In the genomic region with DNA sequence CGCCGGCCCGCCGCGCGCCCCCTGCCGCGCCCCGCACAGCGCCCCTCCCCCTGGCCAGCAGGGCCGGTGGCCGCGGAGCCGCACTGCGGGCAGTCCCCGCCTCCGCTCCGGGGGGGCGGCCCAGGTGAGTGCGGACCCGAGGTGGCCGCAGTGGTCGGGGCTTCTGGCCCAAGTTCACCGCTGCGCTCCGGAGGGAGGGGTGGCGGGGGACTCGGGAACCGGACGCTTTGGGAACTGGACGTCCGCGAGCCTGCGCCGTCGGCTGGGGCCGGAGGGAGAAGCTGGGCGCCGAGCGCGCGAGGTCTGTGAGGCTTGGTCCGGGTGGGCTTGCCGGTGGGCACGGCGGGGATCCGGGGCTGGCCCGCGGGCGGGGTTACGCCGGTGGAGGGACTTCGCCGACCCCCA, we compare ENCODE assay signal across 8 cellular contexts. TPM values are rescaled to one million over a fixed set of nuclear protein-coding genes. Genes with fewer than 3 reads are reported as not detected.
DNase-seq lines count a peak whose midpoint lies in the region; ATAC-seq and TF ChIP-seq lines count a peak whose summit lies in the region.

No MANE protein-coding gene starts in this region.

- H3F3A ChIP-seq in Loucy (ENCODE audit: low read depth) (peaks cover 5% of the 10 kb centered on the region; the same call in 1 of the 2 replicates), neural cell (ENCODE audit: insufficient read depth, low read length, poor library complexity, severe bottlenecking) (no peaks in the 10 kb centered on the region)

- no peaks in the 10 kb centered on the region for H3K9me3 ChIP-seq in Loucy (ENCODE audit: insufficient read depth, low read depth, low read length)
- H3K9me3 ChIP-seq in effector memory CD4-positive, alpha-beta T cell (ENCODE audit: control insufficient read depth, low read length) = no peaks in the 10 kb centered on the region
- H3K9me3 ChIP-seq in neural cell (ENCODE audit: low read length) = no peaks in the 10 kb centered on the region
- H3K9me3 ChIP-seq in OCI-LY7 (ENCODE audit: low read length) = no peaks in the 10 kb centered on the region

- POLR2A ChIA-PET in OCI-LY7 (lab: Charles Lee) = no interaction called here

- H3K36me3 ChIP-seq in GM06990 (ENCODE audit: control insufficient read depth, insufficient read depth, low read length) (no peaks in the 10 kb centered on the region), Loucy (ENCODE audit: insufficient read depth, low read length) (no peaks in the 10 kb centered on the region), neural cell (ENCODE audit: insufficient read depth, low read length) (no peaks in the 10 kb centered on the region), OCI-LY7 (ENCODE audit: insufficient read depth, low read length) (no peaks in the 10 kb centered on the region)
- H3K36me3 ChIP-seq in effector memory CD4-positive, alpha-beta T cell (ENCODE audit: control insufficient read depth, insufficient read depth, low read length) = no peaks in the 10 kb centered on the region

- H3K9ac ChIP-seq in Loucy (ENCODE audit: low read depth, low read length, poor library complexity, severe bottlenecking) = peak overlapping the region; percentile 81
- peak overlapping the region; percentile 66 for H3K9ac ChIP-seq in neural cell (ENCODE audit: low read length)

- CTCF ChIA-PET in OCI-LY7 (lab: Charles Lee; ENCODE audit: unreplicated experiment) = no interaction called here

- ATAC-seq in HG03457 (IDR thresholded peaks at IDR 0.05; ENCODE audit: unreplicated experiment) = no peak

- H3K4me1 ChIP-seq in Loucy (ENCODE audit: insufficient read depth, low read length, poor library complexity, severe bottlenecking) (peaks cover 54% of the 10 kb centered on the region), OCI-LY7 (ENCODE audit: insufficient read depth, low read length, poor library complexity, severe bottlenecking) (no peaks in the 10 kb centered on the region)
- H3K4me1 ChIP-seq in effector memory CD4-positive, alpha-beta T cell (ENCODE audit: control insufficient read depth, insufficient read depth, low read length, poor library complexity, severe bottlenecking) = peaks cover 8% of the 10 kb centered on the region

- TF ChIP-seq EP300 in neural cell (conservative IDR thresholded peaks at IDR 0.05; ENCODE audit: poor library complexity, severe bottlenecking) = no peak

- H2AFZ ChIP-seq in Loucy (ENCODE audit: low read length) = peak overlapping the region; percentile 83
- no peak overlapping the region for H2AFZ ChIP-seq in neural cell (ENCODE audit: low read depth, low read length)
- H2AFZ ChIP-seq in OCI-LY7 (ENCODE audit: low read length) = no peak overlapping the region

- TF ChIP-seq RAD21 in neural cell (conservative IDR thresholded peaks at IDR 0.05) = no peak

- DNase-seq in GM06990 (ENCODE audit: extremely low read depth, insufficient read length) (no peak), OCI-LY7 (ENCODE audit: low spot score) (no peak), NOMO-1 (lab: John Stamatoyannopoulos, UW; ENCODE audit: unreplicated experiment in 2 of 2) (no peak)
- DNase-seq in effector memory CD4-positive, alpha-beta T cell = no peak
- DNase-seq in stimulated activated CD4-positive, alpha-beta T cell treated with anti-CD3 and anti-CD28 coated beads, Interleukin-12 subunit alpha, Interleukin-12 subunit beta, amount 100 ng/mL, for 4 hours = no peak

- H3K79me2 ChIP-seq in Loucy (ENCODE audit: insufficient read depth, low read length) (peaks cover 48% of the 10 kb centered on the region), neural cell (replicated peaks; ENCODE audit: insufficient read depth, low read length) (no peaks in the 10 kb centered on the region), OCI-LY7 (ENCODE audit: insufficient read depth, low read depth, low read length) (no peaks in the 10 kb centered on the region)

- peak overlapping the region; percentile 49 for H3K27ac ChIP-seq in effector memory CD4-positive, alpha-beta T cell (ENCODE audit: insufficient read depth, low read length, poor library complexity, severe bottlenecking)
- H3K27ac ChIP-seq in neural cell (ENCODE audit: low read length) (no peak overlapping the region), OCI-LY7 (ENCODE audit: low read depth, low read length, poor library complexity, severe bottlenecking) (no peak overlapping the region)

- H4K20me1 ChIP-seq in Loucy (ENCODE audit: insufficient read depth, low read length, poor library complexity, severe bottlenecking) = peaks cover 9% of the 10 kb centered on the region
- H4K20me1 ChIP-seq in neural cell (ENCODE audit: insufficient read depth) = no peaks in the 10 kb centered on the region
- no peaks in the 10 kb centered on the region for H4K20me1 ChIP-seq in OCI-LY7 (ENCODE audit: insufficient read depth, low read length)

- H3K9me2 ChIP-seq in Loucy (replicated peaks; ENCODE audit: low read depth, low read length) (no peaks in the 10 kb centered on the region), neural cell (ENCODE audit: insufficient read depth, low read length) (no peaks in the 10 kb centered on the region), OCI-LY7 (ENCODE audit: insufficient read depth, low read length) (no peaks in the 10 kb centered on the region)

- H3K4me3 ChIP-seq in GM06990 (replicated peaks; ENCODE audit: low read depth, low read length) (peak overlapping the region; percentile 44), Loucy (ENCODE audit: low read length, poor library complexity, severe bottlenecking) (peak overlapping the region; percentile 86), neural cell (ENCODE audit: low read length) (peak overlapping the region; percentile 87), OCI-LY7 (ENCODE audit: low read depth, low read length, poor library complexity, severe bottlenecking) (no peak overlapping the region)
- peak overlapping the region; percentile 81 for H3K4me3 ChIP-seq in effector memory CD4-positive, alpha-beta T cell (ENCODE audit: insufficient read depth, low read depth, low read length, poor library complexity, severe bottlenecking)

- H3K27me3 ChIP-seq in GM06990 (replicated peaks; ENCODE audit: control insufficient read depth, insufficient read depth, low read length) (peaks cover 2% of the 10 kb centered on the region), Loucy (ENCODE audit: insufficient read depth, low read length, poor library complexity, severe bottlenecking) (no peaks in the 10 kb centered on the region), neural cell (ENCODE audit: insufficient read depth, low read depth, low read length) (peaks cover 21% of the 10 kb centered on the region)
- H3K27me3 ChIP-seq in effector memory CD4-positive, alpha-beta T cell (replicated peaks; ENCODE audit: control insufficient read depth, insufficient read depth, low read length, poor library complexity, severe bottlenecking) = no peaks in the 10 kb centered on the region

- BruUV-seq in OCI-LY7 (replicated peaks; lab: Mats Ljungman, UMichigan) = no TSS peak

- TF ChIP-seq CTCF in GM06990 (IDR thresholded peaks at IDR 0.05; ENCODE audit: insufficient read depth, low read length, poor library complexity, severe bottlenecking) (no peak), Loucy (conservative IDR thresholded peaks at IDR 0.05; ENCODE audit: low read length) (no peak), neural cell (IDR thresholded peaks at IDR 0.05; ENCODE audit: poor library complexity, severe bottlenecking) (no peak), OCI-LY7 (conservative IDR thresholded peaks at IDR 0.05; ENCODE audit: low read length) (no peak)

- intact Hi-C loops in OCI-LY7 (cut with micrococcal nuclease; ENCODE audit: unreplicated experiment) = loop anchor here (10.0 kb wide), 1 partner anchor 317 kb away; no protein-coding TSS in a partner anchor

- H3K4me2 ChIP-seq in Loucy (ENCODE audit: low read depth, low read length, poor library complexity, severe bottlenecking) (peak overlapping the region; percentile 94), neural cell (ENCODE audit: low read length) (no peak overlapping the region), OCI-LY7 (ENCODE audit: low read length) (no peak overlapping the region)

TF ChIP-seq in neural cell, 6 proteins besides CTCF, POLR2A, EP300 and RAD21:
- TF ChIP-seq POLR2AphosphoS5 (IDR thresholded peaks at IDR 0.05) = no peak
- TF ChIP-seq TAF1 (IDR thresholded peaks at IDR 0.05; ENCODE audit: low read depth) = no peak
- TF ChIP-seq MXI1 (conservative IDR thresholded peaks at IDR 0.05; ENCODE audit: poor library complexity, severe bottlenecking) = no peak
- TF ChIP-seq EZH2 (IDR thresholded peaks at IDR 0.05; ENCODE audit: borderline replicate concordance, insufficient read depth, low read length, poor library complexity, severe bottlenecking) = no peak

RNA-seq across cellular contexts. Expression of a gene that starts 0.6 kb away (rescaled TPM):
- polyA plus RNA-seq in neural cell = 1.9 and 3.7 TPM in 2 replicates
- 11.2 and 12.0 TPM in 2 replicates for polyA minus RNA-seq in neural cell
- total RNA-seq in OCI-LY7 (2014; rRNA removed; shearing (Covaris generic)) = 43.8 and 45.8 TPM in 2 replicates
- 26.2 and 31.6 TPM in 2 replicates for total RNA-seq in OCI-LY7 (2022)
